In the genomic region with DNA sequence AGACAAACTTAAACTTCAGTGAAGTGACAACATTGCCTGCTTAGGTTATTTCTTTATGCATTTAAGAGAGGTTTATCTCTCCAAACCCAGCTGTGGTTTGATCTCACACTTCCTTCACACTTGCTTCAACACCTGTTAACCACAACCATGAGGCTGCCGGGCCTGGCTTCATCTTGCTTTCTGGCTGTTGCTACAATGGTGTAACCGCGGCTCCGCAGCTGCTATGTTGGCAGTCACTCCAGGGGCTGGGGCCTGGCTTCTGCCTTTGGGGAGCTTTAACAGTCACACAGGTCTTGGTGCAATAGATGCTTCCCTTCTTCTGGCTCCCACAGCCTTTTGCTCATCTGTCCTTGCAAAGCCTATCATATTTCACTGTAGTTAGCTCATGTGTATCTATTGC, we compare ENCODE assay signal across 10 cellular contexts.
DNase-seq lines count a peak whose midpoint lies in the region; ATAC-seq lines count a peak whose summit lies in the region.
"Had no signal": no experiment of that assay in that cellular context is flagged by ENCODE, and none has a peak within 500 bp of the region (broad histone marks: within the 10 kb centered on the region; RNA-seq: fewer than 3 reads in every experiment).

No MANE protein-coding gene starts in this region.

- peaks cover 2% of the 10 kb centered on the region for H3K27me3 Mint-ChIP-seq in activated CD4-positive, alpha-beta T cell treated with anti-CD3 and anti-CD28 coated beads, Interleukin-2, amount 10 ng/mL, durations not matched to agents 24 days and 14 days

- ATAC-seq in HG02840 (IDR thresholded peaks at IDR 0.05; ENCODE audit: low FRiP score, unreplicated experiment), result no peak

- H3K4me1 ChIP-seq in effector memory CD4-positive, alpha-beta T cell (ENCODE audit: control insufficient read depth, insufficient read depth, low read length, poor library complexity, severe bottlenecking), result peaks cover 3% of the 10 kb centered on the region
- H3K4me1 ChIP-seq: right lobe of liver had no signal

- no peak overlapping the region for H3K27ac ChIP-seq in effector memory CD4-positive, alpha-beta T cell (ENCODE audit: insufficient read depth, low read length, poor library complexity, severe bottlenecking)
- H3K27ac ChIP-seq: C4-2B, right lobe of liver had no signal

- no peaks in the 10 kb centered on the region for H3K27me3 ChIP-seq in effector memory CD4-positive, alpha-beta T cell (replicated peaks; ENCODE audit: control insufficient read depth, insufficient read depth, low read length, poor library complexity, severe bottlenecking)
- H3K27me3 ChIP-seq: right lobe of liver had no signal

- H3K4me3 ChIP-seq in effector memory CD4-positive, alpha-beta T cell (ENCODE audit: insufficient read depth, low read depth, low read length, poor library complexity, severe bottlenecking), result no peak overlapping the region
- H3K4me3 ChIP-seq: right lobe of liver had no signal

- no peaks in the 10 kb centered on the region for H3K9me3 Mint-ChIP-seq in activated CD4-positive, alpha-beta T cell treated with anti-CD3 and anti-CD28 coated beads, Interleukin-2, amount 10 ng/mL, durations not matched to agents 24 days and 14 days

- no peak overlapping the region for H3K27ac Mint-ChIP-seq in activated CD4-positive, alpha-beta T cell treated with anti-CD3 and anti-CD28 coated beads, Interleukin-2, amount 10 ng/mL, durations not matched to agents 24 days and 14 days

- intact Hi-C loops in activated CD4-positive, alpha-beta T cell treated with anti-CD3 and anti-CD28 coated beads, Interleukin-2, amount 10 ng/mL, durations not matched to agents 24 days and 14 days (cut with micrococcal nuclease), result no loop called here

- H3K4me1 Mint-ChIP-seq in activated CD4-positive, alpha-beta T cell treated with anti-CD3 and anti-CD28 coated beads, Interleukin-2, amount 10 ng/mL, durations not matched to agents 24 days and 14 days, result peaks cover 8% of the 10 kb centered on the region

- no peaks in the 10 kb centered on the region for H3K36me3 ChIP-seq in effector memory CD4-positive, alpha-beta T cell (ENCODE audit: control insufficient read depth, insufficient read depth, low read length)
- H3K36me3 ChIP-seq: right lobe of liver had no signal

- no peak overlapping the region for H3K4me3 Mint-ChIP-seq in activated CD4-positive, alpha-beta T cell treated with anti-CD3 and anti-CD28 coated beads, Interleukin-2, amount 10 ng/mL, durations not matched to agents 24 days and 14 days

- no peaks in the 10 kb centered on the region for H3K36me3 Mint-ChIP-seq in activated CD4-positive, alpha-beta T cell treated with anti-CD3 and anti-CD28 coated beads, Interleukin-2, amount 10 ng/mL, durations not matched to agents 24 days and 14 days (ENCODE audit: low read depth)

- DNase-seq in activated naive CD4-positive, alpha-beta T cell treated with Interleukin-2 at 50 U/mL for 16 hours, result peak; percentile 22
- DNase-seq in activated naive CD4-positive, alpha-beta T cell treated with anti-CD3 and anti-CD28 coated beads, Interleukin-2, amount 50 U/mL, for 16 hours, result no peak
- DNase-seq in activated CD4-positive, alpha-beta T cell treated with anti-CD3 and anti-CD28 coated beads, Interleukin-2, amount 10 ng/mL, durations not matched to agents 24 days and 14 days, result peak; percentile 83
- peak; percentile 4 to 20 (median 18) for DNase-seq in effector memory CD4-positive, alpha-beta T cell
- peak; percentile 0 for DNase-seq in stimulated activated naive CD4-positive, alpha-beta T cell treated with Interleukin-2 at 50 U/mL for 16 hours (lab: John Stamatoyannopoulos, UW)
- no peak for DNase-seq in HUDEP-2 (lab: John Stamatoyannopoulos, UW; ENCODE audit: unreplicated experiment in 76 of 76)
- DNase-seq in RKO (ENCODE audit: low spot score), result no peak

- no peaks in the 10 kb centered on the region for H3K9me3 ChIP-seq in effector memory CD4-positive, alpha-beta T cell (ENCODE audit: control insufficient read depth, low read length)
- H3K9me3 ChIP-seq: right lobe of liver had no signal

Comparison
In these comparisons a context has a peak if more than half of its experiments do, and no peak if none do; other contexts are left out.
1. DNase-seq: peak in activated naive CD4-positive, alpha-beta T cell treated with Interleukin-2 at 50 U/mL for 16 hours (single experiment), activated CD4-positive, alpha-beta T cell treated with anti-CD3 and anti-CD28 coated beads, Interleukin-2, amount 10 ng/mL, durations not matched to agents 24 days and 14 days (single experiment), effector memory CD4-positive, alpha-beta T cell (3 of 3) and stimulated activated naive CD4-positive, alpha-beta T cell treated with Interleukin-2 at 50 U/mL for 16 hours (single experiment); none in activated naive CD4-positive, alpha-beta T cell treated with anti-CD3 and anti-CD28 coated beads, Interleukin-2, amount 50 U/mL, for 16 hours (single experiment), HUDEP-2 (0 of 76) and RKO (single experiment).